1 cellular context compared by ENCODE assay signal in genomic region chr6:21003780-21004541, GRCh38.
TF ChIP-seq lines count a peak whose summit lies in the region.

No MANE protein-coding gene starts in this region.

TF ChIP-seq in HepG2, 621 proteins besides CTCF, POLR2A, EP300 and RAD21 (continued from another document and continues in another):
- TF ChIP-seq ZBTB39 (CRISPR knock-in tag; IDR thresholded peaks at IDR 0.05), result no peak
- TF ChIP-seq, protein P1, sequence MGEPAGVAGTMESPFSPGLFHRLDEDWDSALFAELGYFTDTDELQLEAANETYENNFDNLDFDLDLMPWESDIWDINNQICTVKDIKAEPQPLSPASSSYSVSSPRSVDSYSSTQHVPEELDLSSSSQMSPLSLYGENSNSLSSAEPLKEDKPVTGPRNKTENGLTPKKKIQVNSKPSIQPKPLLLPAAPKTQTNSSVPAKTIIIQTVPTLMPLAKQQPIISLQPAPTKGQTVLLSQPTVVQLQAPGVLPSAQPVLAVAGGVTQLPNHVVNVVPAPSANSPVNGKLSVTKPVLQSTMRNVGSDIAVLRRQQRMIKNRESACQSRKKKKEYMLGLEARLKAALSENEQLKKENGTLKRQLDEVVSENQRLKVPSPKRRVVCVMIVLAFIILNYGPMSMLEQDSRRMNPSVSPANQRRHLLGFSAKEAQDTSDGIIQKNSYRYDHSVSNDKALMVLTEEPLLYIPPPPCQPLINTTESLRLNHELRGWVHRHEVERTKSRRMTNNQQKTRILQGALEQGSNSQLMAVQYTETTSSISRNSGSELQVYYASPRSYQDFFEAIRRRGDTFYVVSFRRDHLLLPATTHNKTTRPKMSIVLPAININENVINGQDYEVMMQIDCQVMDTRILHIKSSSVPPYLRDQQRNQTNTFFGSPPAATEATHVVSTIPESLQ (CRISPR knock-in tag; conservative IDR thresholded peaks at IDR 0.05), result no peak
- TF ChIP-seq, protein P2, sequence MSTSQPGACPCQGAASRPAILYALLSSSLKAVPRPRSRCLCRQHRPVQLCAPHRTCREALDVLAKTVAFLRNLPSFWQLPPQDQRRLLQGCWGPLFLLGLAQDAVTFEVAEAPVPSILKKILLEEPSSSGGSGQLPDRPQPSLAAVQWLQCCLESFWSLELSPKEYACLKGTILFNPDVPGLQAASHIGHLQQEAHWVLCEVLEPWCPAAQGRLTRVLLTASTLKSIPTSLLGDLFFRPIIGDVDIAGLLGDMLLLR (CRISPR knock-in tag; IDR thresholded peaks at IDR 0.05), result no peak
- no peak for TF ChIP-seq ZNF451 (CRISPR knock-in tag; IDR thresholded peaks at IDR 0.05)
- no peak for TF ChIP-seq ZNF143 (CRISPR knock-in tag; IDR thresholded peaks at IDR 0.05)
- peak; percentile 99 for TF ChIP-seq FOSL1 (CRISPR knock-in tag; IDR thresholded peaks at IDR 0.05; ENCODE audit: borderline replicate concordance)
- no peak for TF ChIP-seq IRF1 (CRISPR knock-in tag; IDR thresholded peaks at IDR 0.05; ENCODE audit: low read depth)
- TF ChIP-seq TBP (CRISPR knock-in tag; IDR thresholded peaks at IDR 0.05), result no peak
- TF ChIP-seq, protein P3, sequence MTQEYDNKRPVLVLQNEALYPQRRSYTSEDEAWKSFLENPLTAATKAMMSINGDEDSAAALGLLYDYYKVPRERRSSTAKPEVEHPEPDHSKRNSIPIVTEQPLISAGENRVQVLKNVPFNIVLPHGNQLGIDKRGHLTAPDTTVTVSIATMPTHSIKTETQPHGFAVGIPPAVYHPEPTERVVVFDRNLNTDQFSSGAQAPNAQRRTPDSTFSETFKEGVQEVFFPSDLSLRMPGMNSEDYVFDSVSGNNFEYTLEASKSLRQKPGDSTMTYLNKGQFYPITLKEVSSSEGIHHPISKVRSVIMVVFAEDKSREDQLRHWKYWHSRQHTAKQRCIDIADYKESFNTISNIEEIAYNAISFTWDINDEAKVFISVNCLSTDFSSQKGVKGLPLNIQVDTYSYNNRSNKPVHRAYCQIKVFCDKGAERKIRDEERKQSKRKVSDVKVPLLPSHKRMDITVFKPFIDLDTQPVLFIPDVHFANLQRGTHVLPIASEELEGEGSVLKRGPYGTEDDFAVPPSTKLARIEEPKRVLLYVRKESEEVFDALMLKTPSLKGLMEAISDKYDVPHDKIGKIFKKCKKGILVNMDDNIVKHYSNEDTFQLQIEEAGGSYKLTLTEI (CRISPR knock-in tag; conservative IDR thresholded peaks at IDR 0.05), result no peak
- TF ChIP-seq ZFP62 (CRISPR knock-in tag; IDR thresholded peaks at IDR 0.05), result no peak
- TF ChIP-seq CREB1 (IDR thresholded peaks at IDR 0.05), result no peak
- no peak; the same call in 1 of the 2 replicates for TF ChIP-seq CREB1 (CRISPR knock-in tag; IDR thresholded peaks at IDR 0.05)
- TF ChIP-seq DDIT3 (CRISPR knock-in tag; IDR thresholded peaks at IDR 0.05), result no peak
- TF ChIP-seq SIN3B (IDR thresholded peaks at IDR 0.05; ENCODE audit: low read length), result no peak
- peak; percentile 45; the same call in 1 of the 2 replicates for TF ChIP-seq NFYC (CRISPR knock-in tag; IDR thresholded peaks at IDR 0.05)
- TF ChIP-seq ZNF83 (CRISPR knock-in tag; IDR thresholded peaks at IDR 0.05; ENCODE audit: borderline replicate concordance), result no peak
- no peak for TF ChIP-seq CBX2 (IDR thresholded peaks at IDR 0.05; ENCODE audit: low read depth, low read length)
- no peak for TF ChIP-seq CBX2 (CRISPR knock-in tag; IDR thresholded peaks at IDR 0.05; ENCODE audit: low read depth)
- no peak for TF ChIP-seq KDM5B (CRISPR knock-in tag; IDR thresholded peaks at IDR 0.05; ENCODE audit: borderline replicate concordance)
- TF ChIP-seq MXI1 (IDR thresholded peaks at IDR 0.05; ENCODE audit: borderline replicate concordance, low read depth, low read length), result no peak
- no peak for TF ChIP-seq KDM2A (CRISPR knock-in tag; IDR thresholded peaks at IDR 0.05; ENCODE audit: borderline replicate concordance, low read depth)
- no peak for TF ChIP-seq HMGA1 (CRISPR knock-in tag; conservative IDR thresholded peaks at IDR 0.05)
- TF ChIP-seq MBNL3 (CRISPR knock-in tag; conservative IDR thresholded peaks at IDR 0.05), result no peak
- no peak for TF ChIP-seq HNRNPH1 (optimal IDR thresholded peaks at IDR 0.05; ENCODE audit: low read depth, low read length)
- no peak for TF ChIP-seq SCMH1 (CRISPR knock-in tag; IDR thresholded peaks at IDR 0.05; ENCODE audit: borderline replicate concordance)
- TF ChIP-seq ZNF335 (CRISPR knock-in tag; IDR thresholded peaks at IDR 0.05), result peak; percentile 68; the same call in 1 of the 2 replicates
- TF ChIP-seq ZNF512 (CRISPR knock-in tag; IDR thresholded peaks at IDR 0.05), result no peak
- TF ChIP-seq FLYWCH1 (CRISPR knock-in tag; IDR thresholded peaks at IDR 0.05), result no peak
- peak; percentile 100 for TF ChIP-seq TCF7 (IDR thresholded peaks at IDR 0.05; ENCODE audit: low read depth)
- TF ChIP-seq RFX3 (CRISPR knock-in tag; IDR thresholded peaks at IDR 0.05), result no peak
- TF ChIP-seq ZNF790 (CRISPR knock-in tag; IDR thresholded peaks at IDR 0.05; ENCODE audit: borderline replicate concordance), result no peak
- no peak for TF ChIP-seq MNT (IDR thresholded peaks at IDR 0.05)
- peak; percentile 95 for TF ChIP-seq TCF7L2 (IDR thresholded peaks at IDR 0.05; ENCODE audit: low read depth, low read length)
- TF ChIP-seq, protein P4, sequence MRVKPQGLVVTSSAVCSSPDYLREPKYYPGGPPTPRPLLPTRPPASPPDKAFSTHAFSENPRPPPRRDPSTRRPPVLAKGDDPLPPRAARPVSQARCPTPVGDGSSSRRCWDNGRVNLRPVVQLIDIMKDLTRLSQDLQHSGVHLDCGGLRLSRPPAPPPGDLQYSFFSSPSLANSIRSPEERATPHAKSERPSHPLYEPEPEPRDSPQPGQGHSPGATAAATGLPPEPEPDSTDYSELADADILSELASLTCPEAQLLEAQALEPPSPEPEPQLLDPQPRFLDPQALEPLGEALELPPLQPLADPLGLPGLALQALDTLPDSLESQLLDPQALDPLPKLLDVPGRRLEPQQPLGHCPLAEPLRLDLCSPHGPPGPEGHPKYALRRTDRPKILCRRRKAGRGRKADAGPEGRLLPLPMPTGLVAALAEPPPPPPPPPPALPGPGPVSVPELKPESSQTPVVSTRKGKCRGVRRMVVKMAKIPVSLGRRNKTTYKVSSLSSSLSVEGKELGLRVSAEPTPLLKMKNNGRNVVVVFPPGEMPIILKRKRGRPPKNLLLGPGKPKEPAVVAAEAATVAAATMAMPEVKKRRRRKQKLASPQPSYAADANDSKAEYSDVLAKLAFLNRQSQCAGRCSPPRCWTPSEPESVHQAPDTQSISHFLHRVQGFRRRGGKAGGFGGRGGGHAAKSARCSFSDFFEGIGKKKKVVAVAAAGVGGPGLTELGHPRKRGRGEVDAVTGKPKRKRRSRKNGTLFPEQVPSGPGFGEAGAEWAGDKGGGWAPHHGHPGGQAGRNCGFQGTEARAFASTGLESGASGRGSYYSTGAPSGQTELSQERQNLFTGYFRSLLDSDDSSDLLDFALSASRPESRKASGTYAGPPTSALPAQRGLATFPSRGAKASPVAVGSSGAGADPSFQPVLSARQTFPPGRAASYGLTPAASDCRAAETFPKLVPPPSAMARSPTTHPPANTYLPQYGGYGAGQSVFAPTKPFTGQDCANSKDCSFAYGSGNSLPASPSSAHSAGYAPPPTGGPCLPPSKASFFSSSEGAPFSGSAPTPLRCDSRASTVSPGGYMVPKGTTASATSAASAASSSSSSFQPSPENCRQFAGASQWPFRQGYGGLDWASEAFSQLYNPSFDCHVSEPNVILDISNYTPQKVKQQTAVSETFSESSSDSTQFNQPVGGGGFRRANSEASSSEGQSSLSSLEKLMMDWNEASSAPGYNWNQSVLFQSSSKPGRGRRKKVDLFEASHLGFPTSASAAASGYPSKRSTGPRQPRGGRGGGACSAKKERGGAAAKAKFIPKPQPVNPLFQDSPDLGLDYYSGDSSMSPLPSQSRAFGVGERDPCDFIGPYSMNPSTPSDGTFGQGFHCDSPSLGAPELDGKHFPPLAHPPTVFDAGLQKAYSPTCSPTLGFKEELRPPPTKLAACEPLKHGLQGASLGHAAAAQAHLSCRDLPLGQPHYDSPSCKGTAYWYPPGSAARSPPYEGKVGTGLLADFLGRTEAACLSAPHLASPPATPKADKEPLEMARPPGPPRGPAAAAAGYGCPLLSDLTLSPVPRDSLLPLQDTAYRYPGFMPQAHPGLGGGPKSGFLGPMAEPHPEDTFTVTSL (CRISPR knock-in tag; IDR thresholded peaks at IDR 0.05; ENCODE audit: borderline replicate concordance), result peak; percentile 99; the same call in 1 of the 2 replicates
- TF ChIP-seq WIZ (CRISPR knock-in tag; IDR thresholded peaks at IDR 0.05), result no peak
- no peak for TF ChIP-seq ZKSCAN5 (CRISPR knock-in tag; IDR thresholded peaks at IDR 0.05)
- TF ChIP-seq ZNF20 (CRISPR knock-in tag; IDR thresholded peaks at IDR 0.05), result no peak
- TF ChIP-seq TAF1 (CRISPR knock-in tag; IDR thresholded peaks at IDR 0.05), result no peak
- TF ChIP-seq, protein P5, sequence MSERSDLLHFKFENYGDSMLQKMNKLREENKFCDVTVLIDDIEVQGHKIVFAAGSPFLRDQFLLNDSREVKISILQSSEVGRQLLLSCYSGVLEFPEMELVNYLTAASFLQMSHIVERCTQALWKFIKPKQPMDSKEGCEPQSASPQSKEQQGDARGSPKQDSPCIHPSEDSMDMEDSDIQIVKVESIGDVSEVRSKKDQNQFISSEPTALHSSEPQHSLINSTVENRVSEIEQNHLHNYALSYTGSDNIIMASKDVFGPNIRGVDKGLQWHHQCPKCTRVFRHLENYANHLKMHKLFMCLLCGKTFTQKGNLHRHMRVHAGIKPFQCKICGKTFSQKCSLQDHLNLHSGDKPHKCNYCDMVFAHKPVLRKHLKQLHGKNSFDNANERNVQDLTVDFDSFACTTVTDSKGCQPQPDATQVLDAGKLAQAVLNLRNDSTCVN (CRISPR knock-in tag; IDR thresholded peaks at IDR 0.05; ENCODE audit: borderline replicate concordance), result no peak
- TF ChIP-seq, protein P6, sequence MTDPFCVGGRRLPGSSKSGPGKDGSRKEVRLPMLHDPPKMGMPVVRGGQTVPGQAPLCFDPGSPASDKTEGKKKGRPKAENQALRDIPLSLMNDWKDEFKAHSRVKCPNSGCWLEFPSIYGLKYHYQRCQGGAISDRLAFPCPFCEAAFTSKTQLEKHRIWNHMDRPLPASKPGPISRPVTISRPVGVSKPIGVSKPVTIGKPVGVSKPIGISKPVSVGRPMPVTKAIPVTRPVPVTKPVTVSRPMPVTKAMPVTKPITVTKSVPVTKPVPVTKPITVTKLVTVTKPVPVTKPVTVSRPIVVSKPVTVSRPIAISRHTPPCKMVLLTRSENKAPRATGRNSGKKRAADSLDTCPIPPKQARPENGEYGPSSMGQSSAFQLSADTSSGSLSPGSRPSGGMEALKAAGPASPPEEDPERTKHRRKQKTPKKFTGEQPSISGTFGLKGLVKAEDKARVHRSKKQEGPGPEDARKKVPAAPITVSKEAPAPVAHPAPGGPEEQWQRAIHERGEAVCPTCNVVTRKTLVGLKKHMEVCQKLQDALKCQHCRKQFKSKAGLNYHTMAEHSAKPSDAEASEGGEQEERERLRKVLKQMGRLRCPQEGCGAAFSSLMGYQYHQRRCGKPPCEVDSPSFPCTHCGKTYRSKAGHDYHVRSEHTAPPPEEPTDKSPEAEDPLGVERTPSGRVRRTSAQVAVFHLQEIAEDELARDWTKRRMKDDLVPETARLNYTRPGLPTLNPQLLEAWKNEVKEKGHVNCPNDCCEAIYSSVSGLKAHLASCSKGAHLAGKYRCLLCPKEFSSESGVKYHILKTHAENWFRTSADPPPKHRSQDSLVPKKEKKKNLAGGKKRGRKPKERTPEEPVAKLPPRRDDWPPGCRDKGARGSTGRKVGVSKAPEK (CRISPR knock-in tag; IDR thresholded peaks at IDR 0.05; ENCODE audit: borderline replicate concordance), result no peak
- no peak for TF ChIP-seq ZNF605 (CRISPR knock-in tag; IDR thresholded peaks at IDR 0.05)
